Comparison of ENCODE assay signal across 15 cellular contexts in the genomic region with DNA sequence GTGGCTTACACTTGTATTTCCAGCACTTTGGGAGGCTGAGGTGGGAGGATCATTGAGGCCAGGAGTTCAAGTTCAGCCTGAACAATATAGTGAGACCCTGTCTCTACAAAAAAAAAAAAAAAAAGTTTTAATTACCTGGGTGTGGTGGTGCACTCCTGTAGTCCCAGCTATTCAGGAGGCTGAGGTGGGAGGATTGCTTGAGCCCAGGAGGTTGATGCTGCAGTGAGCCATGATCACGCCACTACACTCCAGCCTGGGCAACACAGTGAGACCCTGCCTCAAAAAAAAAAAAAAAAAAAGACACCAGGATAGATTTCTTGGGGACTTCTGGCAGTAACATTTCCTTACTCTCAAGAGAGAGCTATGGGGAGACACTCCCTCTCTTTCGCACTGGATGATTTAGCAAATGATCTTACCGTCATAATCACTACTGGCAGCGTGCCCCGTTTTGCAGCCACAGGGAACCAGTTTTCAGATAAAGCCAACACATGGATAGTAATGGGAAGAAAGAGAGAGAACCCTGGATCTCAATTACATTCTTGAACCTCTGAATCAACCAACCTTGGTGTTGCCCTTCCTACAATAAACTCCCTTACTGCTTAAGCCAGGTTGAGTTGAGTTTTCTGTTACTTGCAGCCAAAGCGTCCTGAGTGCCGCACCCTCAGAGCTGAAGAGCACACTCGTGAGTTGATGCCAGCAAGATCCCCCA. TPM values are rescaled to one million over a fixed set of nuclear protein-coding genes. Genes with fewer than 3 reads are reported as not detected.
DNase-seq lines count a peak whose midpoint lies in the region; ATAC-seq, FAIRE-seq and TF ChIP-seq lines count a peak whose summit lies in the region.
"Had no signal": no experiment of that assay in that cellular context is flagged by ENCODE, and none has a peak within 500 bp of the region (broad histone marks: within the 10 kb centered on the region; RNA-seq: fewer than 3 reads in every experiment).

No MANE protein-coding gene starts in this region.

- no peaks in the 10 kb centered on the region for H3K9me3 Mint-ChIP-seq in activated naive CD8-positive, alpha-beta T cell treated with anti-CD3 and anti-CD28 coated beads, Interleukin-2, amount 50 U/mL, for 24 hours
- H3K9me3 Mint-ChIP-seq: memory B cell had no signal

- H3K27ac Mint-ChIP-seq in activated naive CD8-positive, alpha-beta T cell treated with anti-CD3 and anti-CD28 coated beads, Interleukin-2, amount 50 U/mL, for 24 hours: peak overlapping the region; percentile 68
- H3K27ac Mint-ChIP-seq: memory B cell had no signal

- no peak overlapping the region for H3K4me3 ChIP-seq in keratinocyte (ENCODE audit: control insufficient read depth in 2 of 3, extremely low read depth in 1 of 3, insufficient read depth in 2 of 3, low read depth in 1 of 3, low read length in 3 of 3)
- H3K4me3 ChIP-seq: heart left ventricle, stomach had no signal

- no peaks in the 10 kb centered on the region for H3K9me3 ChIP-seq in keratinocyte (ENCODE audit: control insufficient read depth, low read depth, low read length)
- H3K9me3 ChIP-seq: heart left ventricle, stomach had no signal

- H4K20me1 ChIP-seq in keratinocyte (ENCODE audit: control insufficient read depth, extremely low read depth, insufficient read depth, low read length): no peaks in the 10 kb centered on the region

- peaks cover 40% of the 10 kb centered on the region for H3K4me1 Mint-ChIP-seq in activated naive CD8-positive, alpha-beta T cell treated with anti-CD3 and anti-CD28 coated beads, Interleukin-2, amount 50 U/mL, for 24 hours

- H3K79me2 ChIP-seq in keratinocyte (ENCODE audit: control insufficient read depth, insufficient read depth, low read length): peaks cover 2% of the 10 kb centered on the region

- peak; percentile 77 for FAIRE-seq in keratinocyte (lab: Jason Lieb, UNC)
- FAIRE-seq: D721Med had no signal

- no peaks in the 10 kb centered on the region for H3K36me3 Mint-ChIP-seq in activated naive CD8-positive, alpha-beta T cell treated with anti-CD3 and anti-CD28 coated beads, Interleukin-2, amount 50 U/mL, for 24 hours (ENCODE audit: low read depth)
- H3K36me3 Mint-ChIP-seq: memory B cell had no signal

- dilution Hi-C loops in keratinocyte (cut with MboI; ENCODE audit: extremely low pct_ligation_motif_present, low sequenced_read_pairs): no loop called here

- H3K4me3 Mint-ChIP-seq in activated naive CD8-positive, alpha-beta T cell treated with anti-CD3 and anti-CD28 coated beads, Interleukin-2, amount 50 U/mL, for 24 hours: no peak overlapping the region
- H3K4me3 Mint-ChIP-seq: memory B cell had no signal

- no peaks in the 10 kb centered on the region for H3K9me1 ChIP-seq in keratinocyte (ENCODE audit: control insufficient read depth, extremely low read depth, insufficient read depth, low read length)

- H3K36me3 ChIP-seq in keratinocyte (ENCODE audit: control insufficient read depth in 2 of 2, extremely low read depth in 1 of 2, insufficient read depth in 2 of 2, low read length in 2 of 2): no peaks in the 10 kb centered on the region
- H3K36me3 ChIP-seq: heart left ventricle, stomach, WERI-Rb-1 had no signal

- H3K4me2 ChIP-seq in keratinocyte (ENCODE audit: control insufficient read depth, extremely low read depth, insufficient read depth, low read depth, low read length): peak overlapping the region; percentile 30

- no peaks in the 10 kb centered on the region for H3K27me3 ChIP-seq in keratinocyte (ENCODE audit: control insufficient read depth, extremely low read depth, insufficient read depth, low read length)
- H3K27me3 ChIP-seq: heart left ventricle, stomach had no signal

- no peak for TF ChIP-seq CTCF in keratinocyte (optimal IDR thresholded peaks at IDR 0.05 in 1 of 3, IDR thresholded peaks at IDR 0.05 in 1 of 3, conservative IDR thresholded peaks at IDR 0.05 in 1 of 3; ENCODE audit: extremely low read depth in 1 of 3, insufficient read depth in 2 of 3, low read length in 3 of 3)

- ATAC-seq in activated naive CD8-positive, alpha-beta T cell treated with anti-CD3 and anti-CD28 coated beads, Interleukin-2, amount 50 U/mL, for 24 hours: no peak
- ATAC-seq in GM21529 (IDR thresholded peaks at IDR 0.05; ENCODE audit: unreplicated experiment) (no peak), HG02678 (IDR thresholded peaks at IDR 0.05; ENCODE audit: unreplicated experiment) (no peak)
- ATAC-seq: heart left ventricle had no signal

- H3K9ac ChIP-seq in keratinocyte (ENCODE audit: control insufficient read depth, extremely low read depth, insufficient read depth, low read length): peak overlapping the region; percentile 88

- peaks cover 47% of the 10 kb centered on the region for H3K4me1 ChIP-seq in keratinocyte (ENCODE audit: control insufficient read depth, extremely low read depth, insufficient read depth, low read length)
- H3K4me1 ChIP-seq: stomach had no signal

- H3K27me3 Mint-ChIP-seq in activated naive CD8-positive, alpha-beta T cell treated with anti-CD3 and anti-CD28 coated beads, Interleukin-2, amount 50 U/mL, for 24 hours: no peaks in the 10 kb centered on the region
- H3K27me3 Mint-ChIP-seq: memory B cell had no signal

- H3K27ac ChIP-seq in keratinocyte (ENCODE audit: control insufficient read depth, insufficient read depth, low read length): peak overlapping the region; percentile 99
- H3K27ac ChIP-seq: heart left ventricle, stomach, WERI-Rb-1 had no signal

- H2AFZ ChIP-seq in keratinocyte (ENCODE audit: control insufficient read depth, low read length): peak overlapping the region; percentile 30

- DNase-seq in DMS79 (lab: John Stamatoyannopoulos, UW) (peak; percentile 34), HPDE6-E6E7 (ENCODE audit: extremely low spot score) (peak; percentile 63), keratinocyte (ENCODE audit: low read depth, low spot score) (peak; percentile 64), Kasumi-1 (lab: John Stamatoyannopoulos, UW) (no peak)
- no peak for DNase-seq in activated naive CD8-positive, alpha-beta T cell treated with anti-CD3 and anti-CD28 coated beads, Interleukin-2, amount 50 U/mL, for 24 hours
- DNase-seq: activated effector memory CD4-positive, alpha-beta T cell treated with Interleukin-2 at 50 U/mL for 16 hours; heart left ventricle; posterior cingulate gyrus; SHP77; stomach; WERI-Rb-1 had no signal

RNA-seq across cellular contexts. Expression of a gene that starts 18.1 kb away (rescaled TPM):
- polyA plus RNA-seq in keratinocyte: 53.3 to 67.4 TPM (median 61.6 TPM) in 3 replicates
- 14.0 TPM for polyA plus RNA-seq in keratinocyte (2011; ENCODE audit: low read depth)
- polyA plus RNA-seq in keratinocyte (2011; cell fraction: cytosol; rRNA removed): 71.8 and 85.6 TPM in 2 replicates
- polyA plus RNA-seq in keratinocyte (2011; cell fraction: nucleus; rRNA removed): 107 and 110 TPM in 2 replicates
- 42.2 and 66.1 TPM in 2 replicates for polyA plus RNA-seq in keratinocyte (2012; ENCODE audit: low replicate concordance)
- polyA minus RNA-seq in keratinocyte: 65.6 to 73.7 TPM (median 70.3 TPM) in 3 replicates
- 61.6 TPM for polyA minus RNA-seq in keratinocyte (2011; cell fraction: cytosol; rRNA and poly(A)+ RNA removed)
- 38.7 and 64.7 TPM in 2 replicates for polyA minus RNA-seq in keratinocyte (2011; cell fraction: nucleus; rRNA and poly(A)+ RNA removed)

Comparison
In these comparisons a context has a peak if more than half of its experiments do, and no peak if none do; other contexts are left out.
1. DNase-seq: peak in DMS79 (single experiment), HPDE6-E6E7 (single experiment) and keratinocyte (single experiment); none in activated naive CD8-positive, alpha-beta T cell treated with anti-CD3 and anti-CD28 coated beads, Interleukin-2, amount 50 U/mL, for 24 hours (single experiment) and Kasumi-1 (0 of 2).